In the genomic region with DNA sequence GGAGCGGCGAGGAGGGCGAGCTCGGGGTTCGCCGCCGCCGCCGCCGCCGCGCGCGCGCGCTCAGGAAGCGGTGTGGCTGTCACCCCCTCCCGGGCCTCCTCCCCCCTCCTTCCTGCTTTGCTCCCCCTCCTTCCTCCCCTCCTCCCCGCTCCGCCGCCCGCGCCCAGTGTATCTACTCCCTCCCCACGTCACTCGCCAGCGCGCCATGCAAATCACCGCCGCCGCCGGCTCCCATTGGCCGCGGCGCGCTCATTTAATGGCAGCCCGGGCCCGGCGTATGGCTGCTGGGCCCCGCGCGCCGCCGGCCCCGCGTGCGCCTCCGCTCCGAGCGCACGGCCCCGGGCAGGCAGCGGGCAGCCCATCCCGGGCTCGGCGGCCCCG, we compare ENCODE assay signal across 8 cellular contexts. TPM values are rescaled to one million over a fixed set of nuclear protein-coding genes. Genes with fewer than 3 reads are reported as not detected.
A peak's percentile ranks its signal among the peaks of the same experiment; 100 is the strongest.
DNase-seq lines count a peak whose midpoint lies in the region; ATAC-seq and TF ChIP-seq lines count a peak whose summit lies in the region.

No MANE protein-coding gene starts in this region.

- DNase-seq in NCI-H1105 (lab: John Stamatoyannopoulos, UW) (peak; percentile 100), esophagus muscularis mucosa (ENCODE audit: extremely low spot score) (peak; percentile 91), osteoblast (ENCODE audit: insufficient read length, low spot score, missing footprints) (peak; percentile 89), tibial artery (no peak), COLO829 (ENCODE audit: low spot score) (no peak)
- DNase-seq in activated CD4-positive, alpha-beta T cell treated with anti-CD3 and anti-CD28 coated beads, Interleukin-2, amount 50 U/mL, for 48 hours, result peak; percentile 49 to 52

- TF ChIP-seq EP300 in esophagus muscularis mucosa (IDR thresholded peaks at IDR 0.05), result no peak

- ATAC-seq in HG03280 (IDR thresholded peaks at IDR 0.05; ENCODE audit: unreplicated experiment) (no peak), GM21447 (IDR thresholded peaks at IDR 0.05; ENCODE audit: unreplicated experiment) (no peak)

- no peak for TF ChIP-seq POLR2A in esophagus muscularis mucosa (IDR thresholded peaks at IDR 0.05; ENCODE audit: low read depth)

- H2AFZ ChIP-seq in osteoblast (ENCODE audit: low read length), result no peak overlapping the region

- H3K4me3 ChIP-seq in esophagus muscularis mucosa (peak overlapping the region; percentile 42 to 52 (median 44)), osteoblast (ENCODE audit: insufficient read depth, low read length) (no peak overlapping the region), tibial artery (peak overlapping the region; percentile 33 to 48)

- no peaks in the 10 kb centered on the region for H3K36me3 ChIP-seq in esophagus muscularis mucosa
- no peaks in the 10 kb centered on the region for H3K36me3 ChIP-seq in osteoblast (ENCODE audit: insufficient read depth, low read length)
- H3K36me3 ChIP-seq in tibial artery, result no peaks in the 10 kb centered on the region

- H3K4me1 ChIP-seq in esophagus muscularis mucosa, result peaks cover 13 to 51% (median 35%) of the 10 kb centered on the region in 4 donors
- no peaks in the 10 kb centered on the region for H3K4me1 ChIP-seq in osteoblast (ENCODE audit: insufficient read depth, low read length)
- peaks cover 0 to 33% (median 23%) of the 10 kb centered on the region in 4 donors for H3K4me1 ChIP-seq in tibial artery

- TF ChIP-seq CTCF in esophagus muscularis mucosa (IDR thresholded peaks at IDR 0.05), result no peak
- no peak for TF ChIP-seq CTCF in osteoblast (IDR thresholded peaks at IDR 0.05; ENCODE audit: extremely low read depth, low read depth, low read length)
- no peak for TF ChIP-seq CTCF in tibial artery (IDR thresholded peaks at IDR 0.05)

- H3K9me3 ChIP-seq in esophagus muscularis mucosa, result no peaks in the 10 kb centered on the region
- no peaks in the 10 kb centered on the region for H3K9me3 ChIP-seq in osteoblast (ENCODE audit: low read depth, low read length)
- no peaks in the 10 kb centered on the region for H3K9me3 ChIP-seq in tibial artery

- no peak overlapping the region for H3K4me2 ChIP-seq in osteoblast (ENCODE audit: insufficient read depth, low read length)

- intact Hi-C loops in esophagus muscularis mucosa (cut with DNase I), result no loop called here
- intact Hi-C loops in tibial artery (cut with DNase I; ENCODE audit: low total_unique reads), result no loop called here

- H3K27me3 ChIP-seq in esophagus muscularis mucosa, result peaks cover 0 to 95% (median 62%) of the 10 kb centered on the region in 4 donors
- H3K27me3 ChIP-seq in osteoblast (ENCODE audit: insufficient read depth, low read length), result peaks cover 77% of the 10 kb centered on the region
- H3K27me3 ChIP-seq in tibial artery, result peaks cover 0 to 96% of the 10 kb centered on the region in 2 donors

- 1% methylated on average over 19 of the region's 56 CpGs for WGBS in esophagus muscularis mucosa

- H3K79me2 ChIP-seq in osteoblast (ENCODE audit: insufficient read depth, low read length), result no peaks in the 10 kb centered on the region

- H4K20me1 ChIP-seq in osteoblast (ENCODE audit: insufficient read depth, low read length), result no peaks in the 10 kb centered on the region

- H3K27ac ChIP-seq in esophagus muscularis mucosa (replicated peaks in 1 of 4) (no peak overlapping the region), osteoblast (ENCODE audit: low read depth, low read length) (no peak overlapping the region), tibial artery (no peak overlapping the region)

RNA-seq across cellular contexts. Expression of a gene that starts 0.3 kb away (rescaled TPM):
- total RNA-seq in esophagus muscularis mucosa (under 1 TPM in 2 of 4 donors, not detected in 2; under 0.01 to 0.17 TPM), osteoblast (not detected in 2 replicates)

Comparison
In these comparisons a context has a peak if more than half of its experiments do, and no peak if none do; other contexts are left out.
1. DNase-seq: peak in NCI-H1105 (single experiment), activated CD4-positive, alpha-beta T cell treated with anti-CD3 and anti-CD28 coated beads, Interleukin-2, amount 50 U/mL, for 48 hours (2 of 2), esophagus muscularis mucosa (single experiment) and osteoblast (single experiment); none in tibial artery (0 of 2) and COLO829 (single experiment).